10 cellular contexts compared by ENCODE assay signal in genomic region chr16:4410335-4411075, GRCh38. TPM values are rescaled to one million over a fixed set of nuclear protein-coding genes. Genes with fewer than 3 reads are reported as not detected.
DNase-seq lines count a peak whose midpoint lies in the region; ATAC-seq and TF ChIP-seq lines count a peak whose summit lies in the region.
"Had no signal": no experiment of that assay in that cellular context is flagged by ENCODE, and none has a peak within 500 bp of the region (broad histone marks: within the 10 kb centered on the region; RNA-seq: fewer than 3 reads in every experiment).

No MANE protein-coding gene starts in this region.

- no peaks in the 10 kb centered on the region for H3K9me3 Mint-ChIP-seq in natural killer cell
- H3K9me3 Mint-ChIP-seq in natural killer cell treated with Interleukin-12 subunit alpha and Interleukin-12 subunit beta and Interleukin-15 and Interleukin-18, amount 100 ng/mL, for 72 hours = no peaks in the 10 kb centered on the region

- H3K27ac ChIP-seq in angular gyrus (ENCODE audit: low read depth, low read length) = peak overlapping the region; percentile 99

- H3K4me1 Mint-ChIP-seq in natural killer cell = peaks cover 38 to 44% of the 10 kb centered on the region in 2 donors
- H3K4me1 Mint-ChIP-seq in natural killer cell treated with Interleukin-12 subunit alpha and Interleukin-12 subunit beta and Interleukin-15 and Interleukin-18, amount 100 ng/mL, for 72 hours (ENCODE audit: low read depth in 2 of 2) = peaks cover 30 to 31% of the 10 kb centered on the region in 2 donors

- no peak for DNase-seq in natural killer cell
- no peak for DNase-seq in natural killer cell treated with Interleukin-12 subunit alpha and Interleukin-12 subunit beta and Interleukin-15 and Interleukin-18, amount 100 ng/mL, for 72 hours (ENCODE audit: low spot score)
- peak; percentile 52 to 60 for DNase-seq in left colon
- DNase-seq in NK-92 treated with Interleukin-12 subunit alpha and Interleukin-12 subunit beta, amount 100 ng/mL, for 24 hours (lab: John Stamatoyannopoulos, UW) = no peak
- no peak for DNase-seq in ACHN
- DNase-seq in stimulated activated CD4-positive, alpha-beta T cell treated with anti-CD3 and anti-CD28 coated beads, Interleukin-2, amount 100 ng/mL, for 24 hours = no peak
- DNase-seq: DND-41; stimulated activated CD4-positive, alpha-beta T cell treated with anti-CD3 and anti-CD28 coated beads, Interleukin-4, amount 100 ng/mL, for 4 hours had no signal

- in situ Hi-C loops in ACHN (cut with HindIII; ENCODE audit: low pct_ligation_motif_present, low pct_unique_long_range_greater_than_20kb, low sequenced_read_pairs) = no loop called here

- H3K27me3 Mint-ChIP-seq in natural killer cell (ENCODE audit: low read depth in 2 of 2) = no peaks in the 10 kb centered on the region
- H3K27me3 Mint-ChIP-seq in natural killer cell treated with Interleukin-12 subunit alpha and Interleukin-12 subunit beta and Interleukin-15 and Interleukin-18, amount 100 ng/mL, for 72 hours = no peaks in the 10 kb centered on the region

- no peak for ATAC-seq in natural killer cell
- no peak for ATAC-seq in natural killer cell treated with Interleukin-12 subunit alpha and Interleukin-12 subunit beta and Interleukin-15 and Interleukin-18, amount 100 ng/mL, for 72 hours
- ATAC-seq in left colon = peak; percentile 52
- ATAC-seq in activated CD4-positive, CD25-positive, alpha-beta regulatory T cell treated with anti-CD3 and anti-CD28 coated beads, Interleukin-2, amount 50 U/mL, for 24 hours = no peak

- H3K36me3 Mint-ChIP-seq in natural killer cell = no peaks in the 10 kb centered on the region
- H3K36me3 Mint-ChIP-seq in natural killer cell treated with Interleukin-12 subunit alpha and Interleukin-12 subunit beta and Interleukin-15 and Interleukin-18, amount 100 ng/mL, for 72 hours = peaks cover 10% of the 10 kb centered on the region

- peak overlapping the region in 1 of 2 donors; percentile 30 for H3K27ac Mint-ChIP-seq in natural killer cell
- no peak overlapping the region for H3K27ac Mint-ChIP-seq in natural killer cell treated with Interleukin-12 subunit alpha and Interleukin-12 subunit beta and Interleukin-15 and Interleukin-18, amount 100 ng/mL, for 72 hours

- intact Hi-C loops in natural killer cell (cut with micrococcal nuclease) = loop anchor here (10.0 kb wide), 1 partner anchor 204 kb away; the partner anchor contains the start of gene UBALD1
- intact Hi-C loops in left colon (cut with DNase I, micrococcal nuclease) = no loop called here

- no peak for TF ChIP-seq CTCF in natural killer cell (IDR thresholded peaks at IDR 0.05)

- peak overlapping the region; percentile 55 for H3K4me3 Mint-ChIP-seq in natural killer cell
- no peak overlapping the region for H3K4me3 Mint-ChIP-seq in natural killer cell treated with Interleukin-12 subunit alpha and Interleukin-12 subunit beta and Interleukin-15 and Interleukin-18, amount 100 ng/mL, for 72 hours

RNA-seq across cellular contexts. Expression of gene CORO7, which starts 5.9 kb away (rescaled TPM):
- 100 to 1,000 TPM; 335 to 425 (median 415) TPM for total RNA-seq in natural killer cell
- 100 to 1,000 TPM; 140 to 166 TPM for total RNA-seq in natural killer cell treated with Interleukin-12 subunit alpha and Interleukin-12 subunit beta and Interleukin-15 and Interleukin-18, amount 100 ng/mL, for 72 hours
- 10 to 100 TPM; 43.9 to 48.0 TPM for total RNA-seq in left colon

RNA-seq across cellular contexts. Expression of gene DNAJA3, which starts 15.2 kb away (rescaled TPM):
- total RNA-seq in natural killer cell (10 to 100 TPM; 22.1 to 34.2 (median 27.2) TPM), left colon (10 to 100 TPM; 43.6 to 56.7 TPM)
- total RNA-seq in natural killer cell treated with Interleukin-12 subunit alpha and Interleukin-12 subunit beta and Interleukin-15 and Interleukin-18, amount 100 ng/mL, for 72 hours = 10 to 100 TPM; 55.0 to 99.8 TPM

RNA-seq across cellular contexts. Expression of gene VASN, which starts 38.9 kb away (rescaled TPM):
- total RNA-seq in natural killer cell (under 1 TPM; 0.35 to 0.93 (median 0.78) TPM), left colon (1 to 10 TPM; 2.2 to 4.8 TPM)
- under 1 TPM in 1 of 2 donors, not detected in 1; 0.33 TPM for total RNA-seq in natural killer cell treated with Interleukin-12 subunit alpha and Interleukin-12 subunit beta and Interleukin-15 and Interleukin-18, amount 100 ng/mL, for 72 hours

RNA-seq across cellular contexts. Expression of gene PAM16, which starts 59.4 kb away (rescaled TPM):
- 10 to 100 TPM; 29.4 to 42.7 (median 39.0) TPM for total RNA-seq in natural killer cell
- total RNA-seq in natural killer cell treated with Interleukin-12 subunit alpha and Interleukin-12 subunit beta and Interleukin-15 and Interleukin-18, amount 100 ng/mL, for 72 hours = 100 to 1,000 TPM in 1 of 2 donors, 10 to 100 TPM in 1; 59.0 to 114 TPM
- total RNA-seq in left colon = 10 to 100 TPM; 26.9 to 31.8 TPM

Comparison
In these comparisons a context has a peak if more than half of its experiments do, and no peak if none do; other contexts are left out.
1. DNase-seq: peak in left colon (2 of 2); none in natural killer cell (single experiment), natural killer cell treated with Interleukin-12 subunit alpha and Interleukin-12 subunit beta and Interleukin-15 and Interleukin-18, amount 100 ng/mL, for 72 hours (single experiment), NK-92 treated with Interleukin-12 subunit alpha and Interleukin-12 subunit beta, amount 100 ng/mL, for 24 hours (single experiment), ACHN (single experiment) and stimulated activated CD4-positive, alpha-beta T cell treated with anti-CD3 and anti-CD28 coated beads, Interleukin-2, amount 100 ng/mL, for 24 hours (0 of 2).